7 cellular contexts compared by ENCODE assay signal in the genomic region with DNA sequence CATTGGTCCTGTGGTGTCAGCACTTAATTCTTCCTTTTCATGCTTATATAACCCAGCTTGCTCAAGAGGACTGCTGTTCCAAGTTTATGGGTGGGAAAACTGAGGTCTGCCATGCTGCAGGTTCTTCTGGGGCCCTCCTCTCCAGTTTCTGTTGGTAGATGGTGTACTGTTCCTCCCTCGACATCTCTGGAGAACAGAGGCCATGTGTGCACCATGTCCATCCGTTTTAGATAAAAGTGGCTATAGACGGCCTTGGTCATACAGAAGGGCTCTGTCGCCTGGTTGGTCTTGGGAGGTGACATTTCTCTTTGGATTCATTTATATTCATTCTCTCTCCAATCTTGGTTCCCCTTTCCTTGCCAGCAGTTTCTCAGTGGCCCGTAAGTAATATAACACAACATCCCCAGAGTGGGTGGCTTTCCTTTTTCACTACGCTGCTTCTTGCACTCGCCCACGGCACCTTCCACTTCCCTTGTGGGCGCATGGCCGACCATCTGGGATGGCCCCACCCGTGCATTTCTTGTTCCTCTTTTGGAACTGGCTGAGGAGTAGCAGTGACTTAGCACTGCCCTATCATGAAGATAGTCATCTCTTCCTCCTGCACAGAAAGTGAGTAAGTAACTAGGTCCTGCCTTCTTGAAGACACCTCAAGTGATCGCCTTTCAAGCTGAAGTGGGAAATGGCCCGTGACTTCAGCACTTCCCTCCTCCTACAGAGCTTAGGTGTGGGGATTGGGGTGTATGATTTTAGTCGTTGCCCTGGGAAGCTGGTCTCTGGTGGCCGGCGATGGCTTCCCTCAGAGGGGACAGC.
DNase-seq lines count a peak whose midpoint lies in the region; ATAC-seq lines count a peak whose summit lies in the region.

No MANE protein-coding gene starts in this region.

- H3K4me3 Mint-ChIP-seq in stimulated activated naive CD8-positive, alpha-beta T cell treated with anti-CD3 and anti-CD28 coated beads, Interleukin-15, Interleukin-2, amounts not matched to agents 100 ng/mL and 50 ng/mL, for 24 hours, result peak overlapping the region; percentile 27

- H3K27me3 Mint-ChIP-seq in stimulated activated naive CD8-positive, alpha-beta T cell treated with anti-CD3 and anti-CD28 coated beads, Interleukin-15, Interleukin-2, amounts not matched to agents 100 ng/mL and 50 ng/mL, for 24 hours, result no peaks in the 10 kb centered on the region

- H3K9me3 Mint-ChIP-seq in stimulated activated naive CD8-positive, alpha-beta T cell treated with anti-CD3 and anti-CD28 coated beads, Interleukin-15, Interleukin-2, amounts not matched to agents 100 ng/mL and 50 ng/mL, for 24 hours, result no peaks in the 10 kb centered on the region

- H3K27ac Mint-ChIP-seq in stimulated activated naive CD8-positive, alpha-beta T cell treated with anti-CD3 and anti-CD28 coated beads, Interleukin-15, Interleukin-2, amounts not matched to agents 100 ng/mL and 50 ng/mL, for 24 hours, result peak overlapping the region; percentile 79

- peak; percentile 98 for DNase-seq in NOMO-1 treated with DMSO at 0.1 percent for 48 hours (lab: John Stamatoyannopoulos, UW; ENCODE audit: unreplicated experiment)
- peak; percentile 78 for DNase-seq in Right ventricle myocardium superior
- no peak for DNase-seq in EL
- DNase-seq in dedifferentiated amniotic fluid mesenchymal stem cell (ENCODE audit: extremely low spot score), result no peak

- intact Hi-C loops in Right ventricle myocardium superior (cut with DNase I), result no loop called here

- H3K36me3 Mint-ChIP-seq in stimulated activated naive CD8-positive, alpha-beta T cell treated with anti-CD3 and anti-CD28 coated beads, Interleukin-15, Interleukin-2, amounts not matched to agents 100 ng/mL and 50 ng/mL, for 24 hours (ENCODE audit: low read depth), result peaks cover 34% of the 10 kb centered on the region

- ATAC-seq in GM18870 (IDR thresholded peaks at IDR 0.05; ENCODE audit: unreplicated experiment), result peak; percentile 93
- ATAC-seq in HG02610 (IDR thresholded peaks at IDR 0.05; ENCODE audit: unreplicated experiment), result peak; percentile 95
- ATAC-seq in Right ventricle myocardium superior (ENCODE audit: poor library complexity), result peak; percentile 80

- H3K4me1 Mint-ChIP-seq in stimulated activated naive CD8-positive, alpha-beta T cell treated with anti-CD3 and anti-CD28 coated beads, Interleukin-15, Interleukin-2, amounts not matched to agents 100 ng/mL and 50 ng/mL, for 24 hours (ENCODE audit: low read depth), result peaks cover 32% of the 10 kb centered on the region

Comparison
In these comparisons a context has a peak if more than half of its experiments do, and no peak if none do; other contexts are left out.
1. DNase-seq: peak in NOMO-1 treated with DMSO at 0.1 percent for 48 hours (single experiment) and Right ventricle myocardium superior (single experiment); none in EL (single experiment) and dedifferentiated amniotic fluid mesenchymal stem cell (single experiment).
2. Peak in every context shown above with its lines, with median percentiles within 50 percentile points of each other: ATAC-seq.